In the genomic region with DNA sequence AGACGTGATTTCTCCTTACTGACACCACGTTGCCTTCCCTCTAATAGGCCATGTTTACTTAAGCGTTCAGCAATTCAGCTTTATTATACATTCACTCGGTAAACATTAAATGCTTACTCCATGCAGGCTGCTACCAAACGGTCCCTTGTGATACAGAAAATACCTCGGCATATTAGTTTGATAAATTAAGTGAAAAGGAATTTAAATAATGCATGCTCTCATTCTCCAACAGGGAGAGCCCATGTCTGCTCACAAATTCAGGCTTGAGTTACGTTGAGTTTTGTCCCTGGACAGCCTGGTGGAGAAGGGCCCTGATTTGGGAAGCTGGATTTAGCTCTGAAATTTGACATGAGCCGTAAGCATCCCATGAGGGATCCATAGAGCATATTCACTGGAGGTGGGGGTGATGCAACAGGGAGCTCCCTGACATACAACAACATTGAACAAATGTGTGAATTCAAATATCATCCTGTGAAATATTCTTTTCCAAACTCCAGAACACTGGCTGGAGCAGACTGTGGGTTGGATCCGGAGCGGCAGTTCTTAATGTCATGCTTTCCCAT, we compare ENCODE assay signal across 12 cellular contexts.
DNase-seq lines count a peak whose midpoint lies in the region; ATAC-seq and TF ChIP-seq lines count a peak whose summit lies in the region.
"Had no signal": no experiment of that assay in that cellular context is flagged by ENCODE, and none has a peak within 500 bp of the region (broad histone marks: within the 10 kb centered on the region; RNA-seq: fewer than 3 reads in every experiment).

No MANE protein-coding gene starts in this region.

- TF ChIP-seq RAD21 in IMR-90 (IDR thresholded peaks at IDR 0.05; ENCODE audit: low read length) = no peak

- H2BK120ac ChIP-seq in IMR-90 (ENCODE audit: low read depth, low read length) = peak overlapping the region; percentile 99

- H4K20me1 ChIP-seq in IMR-90 (ENCODE audit: insufficient read depth, low read length) = no peaks in the 10 kb centered on the region
- no peaks in the 10 kb centered on the region for H4K20me1 ChIP-seq in hepatocyte (ENCODE audit: insufficient read depth, poor library complexity, severe bottlenecking)

- peak overlapping the region; percentile 99 for H4K91ac ChIP-seq in IMR-90 (ENCODE audit: insufficient read depth, low read depth, low read length)

- H2BK5ac ChIP-seq in IMR-90 (ENCODE audit: low read depth, low read length, poor library complexity, severe bottlenecking) = peak overlapping the region; percentile 98

- no peak for TF ChIP-seq CTCF in IMR-90 (conservative IDR thresholded peaks at IDR 0.05; ENCODE audit: low read depth, low read length)
- TF ChIP-seq CTCF in hepatocyte (IDR thresholded peaks at IDR 0.05; ENCODE audit: poor library complexity) = no peak
- TF ChIP-seq CTCF in stomach (IDR thresholded peaks at IDR 0.05) = no peak
- TF ChIP-seq CTCF in endothelial cell (IDR thresholded peaks at IDR 0.05; ENCODE audit: unreplicated experiment) = no peak

- in situ Hi-C loops in IMR-90 (cut with MboI; ENCODE audit: low sequenced_read_pairs) = no loop called here

- H3K9me3 Mint-ChIP-seq in endothelial cell (ENCODE audit: unreplicated experiment) = no peaks in the 10 kb centered on the region
- H3K9me3 Mint-ChIP-seq: activated naive CD4-positive, alpha-beta T cell treated with anti-CD3 and anti-CD28 coated beads, Interleukin-2, amount 50 U/mL, for 24 hours had no signal

- peaks cover 28% of the 10 kb centered on the region for H3K4me1 ChIP-seq in IMR-90 (ENCODE audit: control insufficient read depth, insufficient read depth, low read length)
- peaks cover 29% of the 10 kb centered on the region for H3K4me1 ChIP-seq in hepatocyte (ENCODE audit: insufficient read depth)
- H3K4me1 ChIP-seq in stomach = peaks cover 21 to 39% (median 31%) of the 10 kb centered on the region in 4 donors

- peak overlapping the region; percentile 92; the same call in 2 of the 3 replicates for H2BK15ac ChIP-seq in IMR-90 (ENCODE audit: low read depth, low read length)

- H2BK20ac ChIP-seq in IMR-90 (ENCODE audit: low read depth, low read length) = peak overlapping the region; percentile 99

- peak overlapping the region; percentile 91 for H3K14ac ChIP-seq in IMR-90 (replicated peaks; ENCODE audit: low read depth, low read length)

- peak overlapping the region; percentile 91 for H3K56ac ChIP-seq in IMR-90 (ENCODE audit: extremely low read depth, insufficient read depth, low read length)

- H3K79me1 ChIP-seq in IMR-90 (ENCODE audit: low read depth in 1 of 2, low read length in 2 of 2) = peaks cover 0 to 16% of the 10 kb centered on the region in 2 experiments; a peak in 2 of 4 replicates

- peak overlapping the region; percentile 1; the same call in 1 of the 2 replicates for H3K9ac ChIP-seq in IMR-90 (ENCODE audit: low read depth, low read length)

- peak overlapping the region; percentile 93 for H4K5ac ChIP-seq in IMR-90 (ENCODE audit: low read depth, low read length)

- no peaks in the 10 kb centered on the region for H3K9me2 ChIP-seq in hepatocyte (replicated peaks; ENCODE audit: insufficient read depth)

- 100% methylated on average over 2 of the region's 10 CpGs; no CpG with 5 or more reads in 1 of the 2 experiments for WGBS in IMR-90 (ENCODE audit: extremely low coverage in 2 of 2, insufficient read length in 1 of 2), 2 experiments
- 42% methylated on average over 10 of the region's 10 CpGs for WGBS in hepatocyte (ENCODE audit: low lambda C conversion rate, missing lambda C conversion rate)
- WGBS in stomach, 5 donors = 42 to 61% (median 51%) methylated on average over 10 of the region's 10 CpGs

- H3K23ac ChIP-seq in IMR-90 (ENCODE audit: low read depth, low read length) = peak overlapping the region; percentile 100

- no TSS peak for BruUV-seq in IMR-90 (replicated peaks; lab: Mats Ljungman, UMichigan)

- H3K4ac ChIP-seq in IMR-90 (ENCODE audit: low read depth, low read length) = peak overlapping the region; percentile 99

- POLR2A ChIA-PET in IMR-90 (lab: Charles Lee; ENCODE audit: unreplicated experiment) = interaction anchor here (1.0 to 1.5 kb wide), 2 partner anchors 25 to 137 kb away, joined by 3 read pairs; no protein-coding TSS in a partner anchor

- DNase-seq in IMR-90 (peak; percentile 90), amniotic epithelial cell (ENCODE audit: low read depth) (peak; percentile 53), hepatocyte (ENCODE audit: low spot score) (no peak), stomach (no peak), activated T-cell treated with anti-CD3 and anti-CD28 coated beads for 4 hours (no peak), NCI-H2196 treated with DMSO at 0.1 percent for 48 hours (lab: John Stamatoyannopoulos, UW; ENCODE audit: unreplicated experiment) (no peak), endothelial cell (ENCODE audit: low spot score) (no peak)
- DNase-seq: activated CD4-positive, alpha-beta T cell treated with anti-CD3 and anti-CD28 coated beads for 48 hours; DMS79; effector memory CD4-positive, alpha-beta T cell; NCI-H1105 treated with DMSO at 0.1 percent for 48 hours had no signal

- TF ChIP-seq POLR2A in IMR-90 (IDR thresholded peaks at IDR 0.05; ENCODE audit: low read depth, low read length) (no peak), stomach (IDR thresholded peaks at IDR 0.05) (no peak)

- intact Hi-C loops in IMR-90 (cut with micrococcal nuclease) = loop anchor here (1.0 to 2.0 kb wide), 3 partner anchors 80 to 139 kb away; no protein-coding TSS in a partner anchor
- intact Hi-C loops in stomach (cut with DNase I; ENCODE audit: low total_unique reads) = no loop called here

- peak overlapping the region; percentile 36 for H2AFZ ChIP-seq in IMR-90 (replicated peaks; ENCODE audit: low read length, poor library complexity)
- no peak overlapping the region for H2AFZ ChIP-seq in hepatocyte

- H4K8ac ChIP-seq in IMR-90 (ENCODE audit: low read depth in 2 of 2, low read length in 2 of 2) = peak overlapping the region; percentile 49 to 95

- H3K27me3 Mint-ChIP-seq in endothelial cell (ENCODE audit: unreplicated experiment) = no peaks in the 10 kb centered on the region
- H3K27me3 Mint-ChIP-seq: activated naive CD4-positive, alpha-beta T cell treated with anti-CD3 and anti-CD28 coated beads, Interleukin-2, amount 50 U/mL, for 24 hours had no signal

- no peak overlapping the region for H3K4me3 Mint-ChIP-seq in endothelial cell (ENCODE audit: unreplicated experiment)
- H3K4me3 Mint-ChIP-seq: activated naive CD4-positive, alpha-beta T cell treated with anti-CD3 and anti-CD28 coated beads, Interleukin-2, amount 50 U/mL, for 24 hours had no signal

- dilution Hi-C loops in IMR-90 (cut with HindIII; ENCODE audit: low sequenced_read_pairs, unreplicated experiment) = no loop called here

- H3K27me3 ChIP-seq in IMR-90 (ENCODE audit: control insufficient read depth, insufficient read depth, low read length) (no peaks in the 10 kb centered on the region), hepatocyte (no peaks in the 10 kb centered on the region), stomach (no peaks in the 10 kb centered on the region)

- CTCF ChIA-PET in IMR-90 (lab: Yijun Ruan, JAX) = interaction anchor here (1.0 to 1.8 kb wide), 2 partner anchors 234 to 296 kb away, joined by 3 to 8 read pairs; no protein-coding TSS in a partner anchor

- H3K27ac Mint-ChIP-seq in endothelial cell (ENCODE audit: unreplicated experiment) = no peak overlapping the region

- peak overlapping the region; percentile 83 for H3K27ac ChIP-seq in IMR-90 (ENCODE audit: insufficient read depth, low read length)
- H3K27ac ChIP-seq in hepatocyte = peak overlapping the region; percentile 56
- peak overlapping the region; percentile 57 to 80 (median 78) for H3K27ac ChIP-seq in stomach

- H2AK5ac ChIP-seq in IMR-90 (ENCODE audit: low read depth, low read length) = peak overlapping the region; percentile 89

- H3K18ac ChIP-seq in IMR-90 (ENCODE audit: low read depth, low read length) = peak overlapping the region; percentile 98

- peak; percentile 63 for ATAC-seq in IMR-90 (ENCODE audit: low read depth)

- no peaks in the 10 kb centered on the region for H3K36me3 Mint-ChIP-seq in endothelial cell (ENCODE audit: low read depth, unreplicated experiment)
- H3K36me3 Mint-ChIP-seq: activated naive CD4-positive, alpha-beta T cell treated with anti-CD3 and anti-CD28 coated beads, Interleukin-2, amount 50 U/mL, for 24 hours had no signal

- H3K4me1 Mint-ChIP-seq in endothelial cell (ENCODE audit: unreplicated experiment) = peaks cover 6% of the 10 kb centered on the region

- no peaks in the 10 kb centered on the region for H3K79me2 ChIP-seq in hepatocyte

- H3K36me3 ChIP-seq in IMR-90 (ENCODE audit: control insufficient read depth, insufficient read depth, low read length) (peaks cover 3% of the 10 kb centered on the region; the same call in 1 of the 2 replicates), hepatocyte (replicated peaks; ENCODE audit: insufficient read depth, low read depth) (no peaks in the 10 kb centered on the region), stomach (peaks cover 0 to 5% (median 0%) of the 10 kb centered on the region in 4 donors)

- H2AK9ac ChIP-seq in IMR-90 (replicated peaks; ENCODE audit: low read depth, low read length, poor library complexity) = peak overlapping the region; percentile 81

- H3K9me1 ChIP-seq in IMR-90 (ENCODE audit: insufficient read depth, low read length) = peaks cover 31% of the 10 kb centered on the region

- TF ChIP-seq EP300 in stomach (IDR thresholded peaks at IDR 0.05) = no peak

- H3K4me2 ChIP-seq in IMR-90 (ENCODE audit: low read depth, low read length) (peak overlapping the region; percentile 6; the same call in 1 of the 2 replicates), hepatocyte (no peak overlapping the region)

- H3K4me3 ChIP-seq in IMR-90 (ENCODE audit: insufficient read depth, low read depth, low read length) (no peak overlapping the region), hepatocyte (no peak overlapping the region), stomach (no peak overlapping the region)

- no peaks in the 10 kb centered on the region for H3K9me3 ChIP-seq in IMR-90 (ENCODE audit: control insufficient read depth, insufficient read depth, low read length)
- no peaks in the 10 kb centered on the region for H3K9me3 ChIP-seq in hepatocyte (ENCODE audit: low read depth)
- H3K9me3 ChIP-seq in stomach = no peaks in the 10 kb centered on the region

TF ChIP-seq in IMR-90, 13 proteins besides CTCF, POLR2A, EP300 and RAD21:
- TF ChIP-seq MAFK (IDR thresholded peaks at IDR 0.05; ENCODE audit: low read depth, low read length) (peak; percentile 47; the same call in 1 of the 2 replicates), CHD1 (IDR thresholded peaks at IDR 0.05; ENCODE audit: low read depth, low read length) (no peak), CEBPB (IDR thresholded peaks at IDR 0.05; ENCODE audit: low read depth, low read length) (peak; percentile 51; the same call in 1 of the 2 replicates), NFE2L2 (IDR thresholded peaks at IDR 0.05; ENCODE audit: low read depth, low read length) (peak; percentile 7; the same call in 1 of the 2 replicates)

Comparison
In these comparisons a context has a peak if more than half of its experiments do, and no peak if none do; other contexts are left out.
1. DNase-seq: peak in IMR-90 (single experiment) and amniotic epithelial cell (single experiment); none in hepatocyte (single experiment), stomach (single experiment), activated T-cell treated with anti-CD3 and anti-CD28 coated beads for 4 hours (single experiment), NCI-H2196 treated with DMSO at 0.1 percent for 48 hours (single experiment) and endothelial cell (single experiment).
2. Peak in every context shown above with its lines, with median percentiles within 50 percentile points of each other: H3K27ac ChIP-seq.